ENCODE assay signal across 16 cellular contexts in the genomic region with DNA sequence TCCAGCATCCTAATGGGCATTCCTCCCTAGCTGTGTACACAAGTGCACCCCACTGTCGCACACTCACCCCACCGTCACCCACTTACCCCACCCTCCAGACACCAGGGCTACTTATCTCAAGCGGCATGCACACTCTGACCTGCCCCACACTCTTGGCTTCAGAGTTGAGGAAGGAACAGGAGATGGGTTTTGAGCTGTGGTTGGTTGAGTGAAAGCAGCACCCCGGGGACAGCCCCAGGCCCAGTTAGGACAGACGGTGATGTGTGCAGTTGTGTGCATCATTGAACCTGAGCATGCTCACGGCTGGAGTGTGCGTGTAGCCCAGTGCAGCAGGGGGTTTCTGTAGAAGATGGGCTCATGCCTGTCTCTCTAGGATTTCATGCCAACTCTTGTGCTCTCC. TPM values are rescaled to one million over a fixed set of nuclear protein-coding genes. Genes with fewer than 3 reads are reported as not detected.
DNase-seq lines count a peak whose midpoint lies in the region; ATAC-seq and TF ChIP-seq lines count a peak whose summit lies in the region.
"Had no signal": no experiment of that assay in that cellular context is flagged by ENCODE, and none has a peak within 500 bp of the region (broad histone marks: within the 10 kb centered on the region; RNA-seq: fewer than 3 reads in every experiment).

No MANE protein-coding gene starts in this region.

- no peak overlapping the region for H3K27ac ChIP-seq in SK-N-SH (ENCODE audit: low read depth in 2 of 2, low read length in 1 of 2)
- H3K27ac ChIP-seq: 22Rv1, hepatocyte, spleen had no signal

- peaks cover 65% of the 10 kb centered on the region for H4K20me1 ChIP-seq in SK-N-SH (ENCODE audit: insufficient read depth)

- no peak overlapping the region for H3K9ac ChIP-seq in SK-N-SH
- H3K9ac ChIP-seq: GM23248 had no signal

- no peak overlapping the region for H3K27ac Mint-ChIP-seq in activated T-helper 17 cell treated with anti-CD3 and anti-CD28 coated beads, Interleukin-2, amount 50 U/mL, for 72 hours
- peak overlapping the region; percentile 26 to 46 for H3K27ac Mint-ChIP-seq in natural killer cell

- no peaks in the 10 kb centered on the region for H3K9me3 ChIP-seq in SK-N-SH
- H3K9me3 ChIP-seq: spleen had no signal

- H3F3A ChIP-seq in SK-N-SH (replicated peaks; ENCODE audit: insufficient read depth): peaks cover 33% of the 10 kb centered on the region

- intact Hi-C loops in natural killer cell (cut with micrococcal nuclease): no loop called here

- H3K9me2 ChIP-seq in SK-N-SH: no peaks in the 10 kb centered on the region

- H2AFZ ChIP-seq in SK-N-SH (ENCODE audit: low read depth): no peak overlapping the region
- H2AFZ ChIP-seq: GM23248, hepatocyte had no signal

- H3K27me3 ChIP-seq in SK-N-SH (ENCODE audit: insufficient read depth): no peaks in the 10 kb centered on the region
- H3K27me3 ChIP-seq: hepatocyte, spleen had no signal

- H3K4me1 ChIP-seq in SK-N-SH (ENCODE audit: control insufficient read depth in 1 of 2, insufficient read depth in 2 of 2, low read depth in 1 of 2, low read length in 1 of 2): no peaks in the 10 kb centered on the region

- POLR2A ChIA-PET in SK-N-SH (lab: Yijun Ruan, JAX): no interaction called here

- H3K4me3 ChIP-seq in SK-N-SH (ENCODE audit: low read depth in 2 of 2, low read length in 1 of 2): no peak overlapping the region
- H3K4me3 ChIP-seq: GM23248, hepatocyte, spleen had no signal

- no peak overlapping the region for H3K4me3 Mint-ChIP-seq in activated T-helper 17 cell treated with anti-CD3 and anti-CD28 coated beads, Interleukin-2, amount 50 U/mL, for 72 hours
- H3K4me3 Mint-ChIP-seq in natural killer cell: no peak overlapping the region

- TF ChIP-seq CTCF in SK-N-SH (IDR thresholded peaks at IDR 0.05) (no peak), natural killer cell (IDR thresholded peaks at IDR 0.05) (no peak)

- no peak for TF ChIP-seq RAD21 in SK-N-SH (IDR thresholded peaks at IDR 0.05; ENCODE audit: low read length)

- peaks cover 15% of the 10 kb centered on the region for H3K79me2 ChIP-seq in SK-N-SH (ENCODE audit: insufficient read depth)
- H3K79me2 ChIP-seq: hepatocyte had no signal

- H3K36me3 ChIP-seq in SK-N-SH (replicated peaks in 1 of 2; ENCODE audit: control insufficient read depth in 1 of 2, insufficient read depth in 2 of 2, low read length in 1 of 2): peaks cover 29 to 37% of the 10 kb centered on the region in 2 experiments

- TF ChIP-seq EP300 in SK-N-SH (IDR thresholded peaks at IDR 0.05; ENCODE audit: borderline replicate concordance in 1 of 2, low read depth in 1 of 2, low read length in 1 of 2): no peak

- ATAC-seq in SK-N-SH treated with all-trans-retinoic acid at 6 μM for 48 hours (peak; percentile 4), GM19351 (IDR thresholded peaks at IDR 0.05; ENCODE audit: unreplicated experiment) (peak; percentile 70), natural killer cell (peak in 2 of 3 donors; percentile 9 to 20), HG03571 (IDR thresholded peaks at IDR 0.05; ENCODE audit: unreplicated experiment) (no peak)
- ATAC-seq in activated T-helper 17 cell treated with anti-CD3 and anti-CD28 coated beads, Interleukin-2, amount 50 U/mL, for 72 hours (replicated peaks): peak; percentile 81

- H3K4me1 Mint-ChIP-seq in activated T-helper 17 cell treated with anti-CD3 and anti-CD28 coated beads, Interleukin-2, amount 50 U/mL, for 72 hours: peaks cover 5% of the 10 kb centered on the region
- H3K4me1 Mint-ChIP-seq in natural killer cell: peaks cover 16 to 28% of the 10 kb centered on the region in 2 donors

- H3K9me3 Mint-ChIP-seq in activated T-helper 17 cell treated with anti-CD3 and anti-CD28 coated beads, Interleukin-2, amount 50 U/mL, for 72 hours: no peaks in the 10 kb centered on the region
- H3K9me3 Mint-ChIP-seq in natural killer cell: no peaks in the 10 kb centered on the region

- CTCF ChIA-PET in SK-N-SH (lab: Yijun Ruan, JAX): interaction anchor here (1.1 kb wide), 1 partner anchor 29 kb away, joined by 4 read pairs; no protein-coding TSS in a partner anchor

- H3K27me3 Mint-ChIP-seq in activated T-helper 17 cell treated with anti-CD3 and anti-CD28 coated beads, Interleukin-2, amount 50 U/mL, for 72 hours: no peaks in the 10 kb centered on the region
- no peaks in the 10 kb centered on the region for H3K27me3 Mint-ChIP-seq in natural killer cell (ENCODE audit: low read depth in 2 of 2)

- WGBS in SK-N-SH (ENCODE audit: low lambda C conversion rate): 97% methylated on average over 7 of the region's 7 CpGs

- H3K36me3 Mint-ChIP-seq in activated T-helper 17 cell treated with anti-CD3 and anti-CD28 coated beads, Interleukin-2, amount 50 U/mL, for 72 hours (ENCODE audit: low read depth): peaks cover 49% of the 10 kb centered on the region
- no peaks in the 10 kb centered on the region for H3K36me3 Mint-ChIP-seq in natural killer cell

- no peak overlapping the region for H3K4me2 ChIP-seq in SK-N-SH
- H3K4me2 ChIP-seq: hepatocyte had no signal

- no peak for DNase-seq in SK-N-SH
- no peak for DNase-seq in natural killer cell
- no peak for DNase-seq in DMS53 (lab: John Stamatoyannopoulos, UW)
- no peak for DNase-seq in kidney tubule cell (ENCODE audit: low spot score)
- DNase-seq: GM23248, kidney glomerular epithelial cell, NCI-H774, posterior cingulate gyrus, spleen, T-helper 2 cell had no signal

TF ChIP-seq in SK-N-SH treated with all-trans-retinoic acid at 6 μM for 48 hours, 23 proteins besides CTCF, POLR2A, EP300 and RAD21 (continues in another document):
- TF ChIP-seq, protein P1, sequence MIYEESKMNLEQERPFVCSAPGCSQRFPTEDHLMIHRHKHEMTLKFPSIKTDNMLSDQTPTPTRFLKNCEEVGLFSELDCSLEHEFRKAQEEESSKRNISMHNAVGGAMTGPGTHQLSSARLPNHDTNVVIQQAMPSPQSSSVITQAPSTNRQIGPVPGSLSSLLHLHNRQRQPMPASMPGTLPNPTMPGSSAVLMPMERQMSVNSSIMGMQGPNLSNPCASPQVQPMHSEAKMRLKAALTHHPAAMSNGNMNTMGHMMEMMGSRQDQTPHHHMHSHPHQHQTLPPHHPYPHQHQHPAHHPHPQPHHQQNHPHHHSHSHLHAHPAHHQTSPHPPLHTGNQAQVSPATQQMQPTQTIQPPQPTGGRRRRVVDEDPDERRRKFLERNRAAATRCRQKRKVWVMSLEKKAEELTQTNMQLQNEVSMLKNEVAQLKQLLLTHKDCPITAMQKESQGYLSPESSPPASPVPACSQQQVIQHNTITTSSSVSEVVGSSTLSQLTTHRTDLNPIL (CRISPR knock-in tag; IDR thresholded peaks at IDR 0.05; ENCODE audit: low read depth): no peak
- TF ChIP-seq GLIS3 (CRISPR knock-in tag; IDR thresholded peaks at IDR 0.05): no peak
- no peak for TF ChIP-seq ISL1 (CRISPR knock-in tag; IDR thresholded peaks at IDR 0.05)
- TF ChIP-seq ARNTL (CRISPR knock-in tag; IDR thresholded peaks at IDR 0.05; ENCODE audit: borderline replicate concordance, low read depth): no peak

TF ChIP-seq in SK-N-SH, 30 proteins besides CTCF, POLR2A, EP300 and RAD21 (continues in another document):
- TF ChIP-seq USF1 (IDR thresholded peaks at IDR 0.05; ENCODE audit: borderline replicate concordance, low read depth): no peak
- no peak for TF ChIP-seq YY1 (IDR thresholded peaks at IDR 0.05; ENCODE audit: low read depth)
- no peak for TF ChIP-seq TEAD4 (IDR thresholded peaks at IDR 0.05; ENCODE audit: borderline replicate concordance, insufficient read depth)
- TF ChIP-seq, protein P2, sequence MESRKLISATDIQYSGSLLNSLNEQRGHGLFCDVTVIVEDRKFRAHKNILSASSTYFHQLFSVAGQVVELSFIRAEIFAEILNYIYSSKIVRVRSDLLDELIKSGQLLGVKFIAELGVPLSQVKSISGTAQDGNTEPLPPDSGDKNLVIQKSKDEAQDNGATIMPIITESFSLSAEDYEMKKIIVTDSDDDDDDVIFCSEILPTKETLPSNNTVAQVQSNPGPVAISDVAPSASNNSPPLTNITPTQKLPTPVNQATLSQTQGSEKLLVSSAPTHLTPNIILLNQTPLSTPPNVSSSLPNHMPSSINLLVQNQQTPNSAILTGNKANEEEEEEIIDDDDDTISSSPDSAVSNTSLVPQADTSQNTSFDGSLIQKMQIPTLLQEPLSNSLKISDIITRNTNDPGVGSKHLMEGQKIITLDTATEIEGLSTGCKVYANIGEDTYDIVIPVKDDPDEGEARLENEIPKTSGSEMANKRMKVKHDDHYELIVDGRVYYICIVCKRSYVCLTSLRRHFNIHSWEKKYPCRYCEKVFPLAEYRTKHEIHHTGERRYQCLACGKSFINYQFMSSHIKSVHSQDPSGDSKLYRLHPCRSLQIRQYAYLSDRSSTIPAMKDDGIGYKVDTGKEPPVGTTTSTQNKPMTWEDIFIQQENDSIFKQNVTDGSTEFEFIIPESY (IDR thresholded peaks at IDR 0.05; ENCODE audit: borderline replicate concordance, low read depth): no peak
- TF ChIP-seq FOSL2 (IDR thresholded peaks at IDR 0.05; ENCODE audit: borderline replicate concordance, low read depth): no peak
- TF ChIP-seq TAF1 (IDR thresholded peaks at IDR 0.05; ENCODE audit: borderline replicate concordance, low read depth, low read length): no peak
- no peak for TF ChIP-seq EZH2phosphoT487 (IDR thresholded peaks at IDR 0.05; ENCODE audit: borderline replicate concordance, low read depth)
- no peak for TF ChIP-seq GATA2 (CRISPR knock-in tag; IDR thresholded peaks at IDR 0.05)

RNA-seq across cellular contexts. Expression of gene AHNAK, which starts 32.5 kb away (rescaled TPM):
- polyA plus RNA-seq in SK-N-SH (2012; rRNA removed): 57.8 and 62.3 TPM in 2 replicates
- polyA plus RNA-seq in SK-N-SH (2012; cell fraction: cytosol; rRNA removed): 49.7 and 55.0 TPM in 2 replicates
- 78.7 and 115 TPM in 2 replicates for polyA plus RNA-seq in SK-N-SH (2012; cell fraction: nucleus; rRNA removed)
- total RNA-seq in activated T-helper 17 cell treated with anti-CD3 and anti-CD28 coated beads, Interleukin-2, amount 50 U/mL, for 72 hours: 100 to 1,000 TPM; 155 to 336 TPM
- total RNA-seq in natural killer cell: 100 to 1,000 TPM; 623 to 740 (median 677) TPM

RNA-seq across cellular contexts. Expression of gene EEF1G, which starts 59.5 kb away (rescaled TPM):
- 1,853 and 2,105 TPM in 2 replicates for polyA plus RNA-seq in SK-N-SH (2012; rRNA removed)
- 1,837 and 2,039 TPM in 2 replicates for polyA plus RNA-seq in SK-N-SH (2012; cell fraction: cytosol; rRNA removed)
- polyA plus RNA-seq in SK-N-SH (2012; cell fraction: nucleus; rRNA removed): 604 and 627 TPM in 2 replicates
- 1,000 to 10,000 TPM; 1,690 to 1,865 TPM for total RNA-seq in activated T-helper 17 cell treated with anti-CD3 and anti-CD28 coated beads, Interleukin-2, amount 50 U/mL, for 72 hours
- total RNA-seq in natural killer cell: 100 to 1,000 TPM; 628 to 754 (median 714) TPM
